In genomic region chr1:179953974-179954493, GRCh38 we compare ENCODE assay signal across 8 cellular contexts. TPM values are rescaled to one million over a fixed set of nuclear protein-coding genes. Genes with fewer than 3 reads are reported as not detected.
A peak's percentile ranks its signal among the peaks of the same experiment; 100 is the strongest.
DNase-seq lines count a peak whose midpoint lies in the region; ATAC-seq, FAIRE-seq and TF ChIP-seq lines count a peak whose summit lies in the region.

No MANE protein-coding gene starts in this region.

- H2AFZ ChIP-seq in neuron (ENCODE audit: low read depth, low read length), result peak overlapping the region; percentile 63

- FAIRE-seq in urothelium cell line (lab: Jason Lieb, UNC), result no peak

- ATAC-seq in HG02973 (IDR thresholded peaks at IDR 0.05; ENCODE audit: unreplicated experiment), result peak; percentile 23

- H3K36me3 ChIP-seq in esophagus squamous epithelium (no peaks in the 10 kb centered on the region), neuron (ENCODE audit: insufficient read depth, low read length) (peaks cover 1% of the 10 kb centered on the region)

- H3K27me3 ChIP-seq in esophagus squamous epithelium, result no peaks in the 10 kb centered on the region
- H3K27me3 ChIP-seq in neuron (ENCODE audit: insufficient read depth, low read length), result no peaks in the 10 kb centered on the region

- no peak for TF ChIP-seq POLR2A in esophagus squamous epithelium (IDR thresholded peaks at IDR 0.05)

- H3K4me1 ChIP-seq in esophagus squamous epithelium, result peaks cover 5 to 49% (median 18%) of the 10 kb centered on the region in 3 donors
- peaks cover 22% of the 10 kb centered on the region for H3K4me1 ChIP-seq in neuron (ENCODE audit: insufficient read depth, low read length)

- peak overlapping the region; percentile 95 to 98 (median 96) for H3K27ac ChIP-seq in esophagus squamous epithelium

- DNase-seq in GM13976 (ENCODE audit: low spot score) (peak; percentile 35), NCI-H526 (lab: John Stamatoyannopoulos, UW) (peak; percentile 92 to 93), esophagus squamous epithelium (lab: John Stamatoyannopoulos, UW) (no peak), urothelium cell line (ENCODE audit: low spot score) (peak; percentile 44), A172 (ENCODE audit: low spot score) (no peak)
- DNase-seq in activated CD8-positive, alpha-beta memory T cell treated with anti-CD3 and anti-CD28 coated beads, Interleukin-2, amount 50 U/mL, for 1 hour (ENCODE audit: extremely low read depth), result peak; percentile 2

- 1% methylated on average over 19 of the region's 19 CpGs for WGBS in esophagus squamous epithelium, 2 donors

- intact Hi-C loops in esophagus squamous epithelium (cut with DNase I), result loop anchor here (10.0 kb wide), 1 partner anchor 59 kb away; no protein-coding TSS in a partner anchor

- H3K9me3 ChIP-seq in esophagus squamous epithelium, result no peaks in the 10 kb centered on the region
- H3K9me3 ChIP-seq in neuron (ENCODE audit: low read length), result no peaks in the 10 kb centered on the region

- no peak for TF ChIP-seq CTCF in GM13976 (IDR thresholded peaks at IDR 0.05; ENCODE audit: borderline replicate concordance, control extremely low read depth, extremely low read depth, insufficient read depth, missing control alignments)
- TF ChIP-seq CTCF in esophagus squamous epithelium (IDR thresholded peaks at IDR 0.05), result peak in 3 of 6 experiments; percentile 3 to 34 (median 14)

- in situ Hi-C loops in GM13976 (cut with MboI; ENCODE audit: low sequenced_read_pairs, unreplicated experiment), result no loop called here

- H3K4me3 ChIP-seq in esophagus squamous epithelium, result peak overlapping the region; percentile 65 to 95 (median 90)
- peak overlapping the region; percentile 72 for H3K4me3 ChIP-seq in neuron (ENCODE audit: low read length)

RNA-seq across cellular contexts. Expression of gene CEP350, which starts 0.6 kb away (rescaled TPM):
- 10 to 100 TPM; 31.1 to 66.9 (median 45.2) TPM for total RNA-seq in esophagus squamous epithelium
- total RNA-seq in A172 (2014; rRNA removed; shearing (Covaris generic)), result 30.3 and 46.0 TPM in 2 replicates

Comparison
In these comparisons a context has a peak if more than half of its experiments do, and no peak if none do; other contexts are left out.
1. DNase-seq: peak in GM13976 (single experiment), NCI-H526 (2 of 2), activated CD8-positive, alpha-beta memory T cell treated with anti-CD3 and anti-CD28 coated beads, Interleukin-2, amount 50 U/mL, for 1 hour (single experiment) and urothelium cell line (single experiment); none in esophagus squamous epithelium (single experiment) and A172 (single experiment).